ENCODE assay signal across 20 cellular contexts in the genomic region with DNA sequence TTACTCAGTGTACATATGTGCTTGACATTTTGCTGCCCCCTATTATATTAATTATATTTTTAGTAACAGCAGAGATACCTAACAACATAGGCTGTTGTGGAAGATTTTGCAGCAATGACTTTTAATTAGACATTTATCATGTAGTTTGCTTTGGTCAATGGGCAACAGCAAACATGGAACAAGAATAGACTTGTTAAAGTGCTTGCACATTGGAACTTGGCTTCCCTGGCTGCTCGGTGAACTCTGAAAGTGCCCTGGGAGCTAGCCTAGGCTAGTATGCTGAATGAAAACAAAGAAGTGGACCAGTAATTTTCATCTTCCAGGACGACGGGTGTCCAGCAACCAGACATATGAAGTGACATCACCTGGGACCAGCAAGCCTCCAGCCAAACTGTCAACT.
"Had no signal": no experiment of that assay in that cellular context is flagged by ENCODE, and none has a peak within 500 bp of the region (broad histone marks: within the 10 kb centered on the region; RNA-seq: fewer than 3 reads in every experiment).

No MANE protein-coding gene starts in this region.

- H3K27me3 ChIP-seq: body of pancreas, dorsolateral prefrontal cortex, gastrocnemius medialis, spleen, thyroid gland had no signal

- H3K4me3 ChIP-seq: body of pancreas, dorsolateral prefrontal cortex, gastrocnemius medialis, spleen, thyroid gland had no signal

- DNase-seq: activated B cell treated with CpG ODN at 0.5 μM for 24 hours; activated CD4-positive, alpha-beta T cell treated with anti-CD3 and anti-CD28 coated beads for 4 hours; activated CD8-positive, alpha-beta T cell treated with anti-CD3 and anti-CD28 coated beads for 36 hours; activated naive CD4-positive, alpha-beta T cell treated with Interleukin-2 at 50 U/mL for 16 hours; activated naive CD8-positive, alpha-beta T cell treated with anti-CD3 and anti-CD28 coated beads, Interleukin-2, amount 10 ng/mL, durations not matched to agents 7 days and 5 days; activated T-cell treated with anti-CD3 and anti-CD28 coated beads, Interleukin-2, amount 50 U/mL, for 1 hour; amygdala; body of pancreas; central memory CD4-positive, alpha-beta T cell; dorsolateral prefrontal cortex; gastrocnemius medialis; head of caudate nucleus; kidney; mammary epithelial cell; retina; spleen; stimulated activated naive CD4-positive, alpha-beta T cell; thyroid gland had no signal

- H3K4me1 ChIP-seq: body of pancreas, gastrocnemius medialis, spleen, thyroid gland had no signal

- ATAC-seq: activated CD8-positive, alpha-beta T cell treated with anti-CD3 and anti-CD28 coated beads for 36 hours; activated T-helper 17 cell treated with anti-CD3 and anti-CD28 coated beads, Interleukin-2, amount 50 U/mL, for 72 hours; body of pancreas; gastrocnemius medialis; left lobe of liver had no signal

- H3K36me3 ChIP-seq: gastrocnemius medialis, spleen, thyroid gland had no signal

- H3K9me3 ChIP-seq: body of pancreas, gastrocnemius medialis, spleen, thyroid gland had no signal

- H3K27ac ChIP-seq: body of pancreas, dorsolateral prefrontal cortex, gastrocnemius medialis, spleen, thyroid gland had no signal
